Comparison of ENCODE assay signal across 20 cellular contexts in the genomic region with DNA sequence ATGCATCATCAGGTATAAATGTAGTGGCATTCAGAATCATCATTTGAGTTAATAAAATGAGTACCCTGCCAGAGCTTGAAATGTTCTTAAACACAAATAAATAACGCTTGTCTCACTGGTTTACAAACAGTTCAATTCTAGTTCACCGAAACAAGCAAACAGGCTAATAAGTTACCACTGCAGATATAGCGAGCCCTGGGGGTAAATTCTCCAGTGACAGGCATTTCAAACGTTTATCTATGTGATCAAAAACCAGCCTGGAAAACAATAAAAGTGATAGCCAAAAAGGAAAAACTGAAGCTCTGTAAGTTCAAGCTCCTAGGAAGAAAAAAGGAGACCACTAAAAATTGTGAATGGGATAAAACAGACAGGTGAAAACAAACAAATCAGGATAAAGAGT.
"Had no signal": no experiment of that assay in that cellular context is flagged by ENCODE, and none has a peak within 500 bp of the region (broad histone marks: within the 10 kb centered on the region; RNA-seq: fewer than 3 reads in every experiment).

No MANE protein-coding gene starts in this region.

- H3K9me3 ChIP-seq: left ventricle myocardium inferior, right atrium auricular region, tibial artery had no signal

- H3K4me3 Mint-ChIP-seq: activated naive CD4-positive, alpha-beta T cell treated with anti-CD3 and anti-CD28 coated beads, Interleukin-2, amount 50 U/mL, for 24 hours; brain; immature natural killer cell; stimulated activated naive CD8-positive, alpha-beta T cell treated with anti-CD3 and anti-CD28 coated beads, Interleukin-15, amount 100 ng/mL, for 72 hours; T-helper 2 cell treated with Interferon-gamma antibody and Interleukin-4, amounts not matched to agents 5 μg/mL and 100 μg/mL, for 36 hours had no signal

- H3K36me3 ChIP-seq: left ventricle myocardium inferior, right atrium auricular region, tibial artery had no signal

- H3K27ac Mint-ChIP-seq: activated naive CD4-positive, alpha-beta T cell treated with anti-CD3 and anti-CD28 coated beads, Interleukin-2, amount 50 U/mL, for 24 hours; immature natural killer cell; stimulated activated naive CD8-positive, alpha-beta T cell treated with anti-CD3 and anti-CD28 coated beads, Interleukin-15, amount 100 ng/mL, for 72 hours; T-helper 2 cell treated with Interferon-gamma antibody and Interleukin-4, amounts not matched to agents 5 μg/mL and 100 μg/mL, for 36 hours had no signal

- H3K4me1 Mint-ChIP-seq: brain had no signal

- DNase-seq: activated CD4-positive, alpha-beta T cell treated with anti-CD3 and anti-CD28 coated beads for 1 hour; activated gamma-delta T cell treated with Interleukin-2 at 50 U/mL for 16 hours; activated T-cell treated with anti-CD3 and anti-CD28 coated beads, Interleukin-2, amount 50 U/mL, for 1 hour; anterior cingulate cortex; dermis blood vessel endothelial cell; effector CD8-positive, alpha-beta T cell; foreskin melanocyte; immature natural killer cell; kidney glomerular epithelial cell; left ventricle myocardium inferior; occipital lobe; posterior cingulate gyrus; stimulated activated naive CD8-positive, alpha-beta T cell treated with anti-CD3 and anti-CD28 coated beads, Interleukin-15, amount 100 ng/mL, for 72 hours; tibial artery; WERI-Rb-1 had no signal

- H3K4me3 ChIP-seq: left ventricle myocardium inferior, right atrium auricular region, tibial artery had no signal

- H3K4me1 ChIP-seq: tibial artery had no signal

- ATAC-seq: stimulated activated naive CD8-positive, alpha-beta T cell treated with anti-CD3 and anti-CD28 coated beads, Interleukin-15, amount 100 ng/mL, for 72 hours had no signal

- FAIRE-seq: urothelium cell line had no signal

- H3K9me3 Mint-ChIP-seq: activated naive CD4-positive, alpha-beta T cell treated with anti-CD3 and anti-CD28 coated beads, Interleukin-2, amount 50 U/mL, for 24 hours; brain; immature natural killer cell; stimulated activated naive CD8-positive, alpha-beta T cell treated with anti-CD3 and anti-CD28 coated beads, Interleukin-15, amount 100 ng/mL, for 72 hours; T-helper 2 cell treated with Interferon-gamma antibody and Interleukin-4, amounts not matched to agents 5 μg/mL and 100 μg/mL, for 36 hours had no signal

- H3K27ac ChIP-seq: left ventricle myocardium inferior, right atrium auricular region, tibial artery, WERI-Rb-1 had no signal

- H3K27me3 ChIP-seq: right atrium auricular region, tibial artery had no signal

- H3K27me3 Mint-ChIP-seq: activated naive CD4-positive, alpha-beta T cell treated with anti-CD3 and anti-CD28 coated beads, Interleukin-2, amount 50 U/mL, for 24 hours; brain; stimulated activated naive CD8-positive, alpha-beta T cell treated with anti-CD3 and anti-CD28 coated beads, Interleukin-15, amount 100 ng/mL, for 72 hours had no signal
